1 cellular context compared by ENCODE assay signal in the genomic region with DNA sequence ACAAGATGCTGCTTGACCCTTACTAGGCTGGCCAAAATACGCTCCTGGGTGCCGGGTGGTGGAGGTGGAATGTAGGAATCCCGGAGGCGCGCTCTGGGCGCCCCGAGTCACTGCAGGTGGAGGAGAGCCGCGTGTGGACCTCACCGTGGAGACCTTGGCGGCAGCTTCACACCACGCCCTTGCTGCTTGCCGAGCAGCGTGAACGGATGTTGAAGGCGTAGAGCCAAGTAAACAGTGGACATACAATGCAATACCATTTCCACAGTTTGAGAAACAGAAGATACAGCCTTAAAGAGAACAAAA.
TF ChIP-seq lines count a peak whose summit lies in the region.

No MANE protein-coding gene starts in this region.

TF ChIP-seq in K562, 482 proteins besides CTCF, POLR2A, EP300 and RAD21 (continued from another document):
- TF ChIP-seq TRIM28 (IDR thresholded peaks at IDR 0.05): no peak
- TF ChIP-seq ZNF280A (IDR thresholded peaks at IDR 0.05; ENCODE audit: low read depth, partially characterized antibody): no peak
- TF ChIP-seq, protein P1, sequence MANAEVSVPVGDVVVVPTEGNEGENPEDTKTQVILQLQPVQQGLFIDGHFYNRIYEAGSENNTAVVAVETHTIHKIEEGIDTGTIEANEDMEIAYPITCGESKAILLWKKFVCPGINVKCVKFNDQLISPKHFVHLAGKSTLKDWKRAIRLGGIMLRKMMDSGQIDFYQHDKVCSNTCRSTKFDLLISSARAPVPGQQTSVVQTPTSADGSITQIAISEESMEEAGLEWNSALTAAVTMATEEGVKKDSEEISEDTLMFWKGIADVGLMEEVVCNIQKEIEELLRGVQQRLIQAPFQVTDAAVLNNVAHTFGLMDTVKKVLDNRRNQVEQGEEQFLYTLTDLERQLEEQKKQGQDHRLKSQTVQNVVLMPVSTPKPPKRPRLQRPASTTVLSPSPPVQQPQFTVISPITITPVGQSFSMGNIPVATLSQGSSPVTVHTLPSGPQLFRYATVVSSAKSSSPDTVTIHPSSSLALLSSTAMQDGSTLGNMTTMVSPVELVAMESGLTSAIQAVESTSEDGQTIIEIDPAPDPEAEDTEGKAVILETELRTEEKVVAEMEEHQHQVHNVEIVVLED (CRISPR knock-in tag; IDR thresholded peaks at IDR 0.05): no peak
- no peak for TF ChIP-seq BRD9 (IDR thresholded peaks at IDR 0.05; ENCODE audit: low read depth, partially characterized antibody)
- no peak for TF ChIP-seq HNRNPL (IDR thresholded peaks at IDR 0.05; ENCODE audit: low read depth, low read length)
- TF ChIP-seq C11orf30 (IDR thresholded peaks at IDR 0.05; ENCODE audit: low read depth): no peak
- no peak for TF ChIP-seq HNRNPK (IDR thresholded peaks at IDR 0.05; ENCODE audit: low read depth, low read length, poor library complexity, severe bottlenecking)
- TF ChIP-seq ZNF12 (CRISPR knock-in tag; IDR thresholded peaks at IDR 0.05): no peak
- no peak for TF ChIP-seq ZNF134 (CRISPR knock-in tag; conservative IDR thresholded peaks at IDR 0.05)
- TF ChIP-seq STAG1 (CRISPR knock-in tag; IDR thresholded peaks at IDR 0.05; ENCODE audit: borderline replicate concordance): no peak
- TF ChIP-seq CHD2 (IDR thresholded peaks at IDR 0.05; ENCODE audit: low read depth, low read length): no peak
- peak; percentile 5 for TF ChIP-seq TBP (optimal IDR thresholded peaks at IDR 0.05; ENCODE audit: low read depth, low read length)
- TF ChIP-seq RB1 (IDR thresholded peaks at IDR 0.05; ENCODE audit: low read depth): 0 out of 2 replicates have a peak, but pooled peaks have one; percentile 3
- TF ChIP-seq ARID1B (IDR thresholded peaks at IDR 0.05): no peak
- no peak for TF ChIP-seq MCM2 (IDR thresholded peaks at IDR 0.05; ENCODE audit: low read depth)
- no peak for TF ChIP-seq RBFOX2 (IDR thresholded peaks at IDR 0.05; ENCODE audit: low read depth, low read length)
- no peak for TF ChIP-seq ZSCAN32 (CRISPR knock-in tag; IDR thresholded peaks at IDR 0.05)
- TF ChIP-seq ARNT (IDR thresholded peaks at IDR 0.05): 0 out of 4 replicates have a peak, but pooled peaks of 1 of the 2 experiments have one; percentile 29
- no peak for TF ChIP-seq ELF1 (tag; IDR thresholded peaks at IDR 0.05)
- no peak for TF ChIP-seq ZBTB17 (CRISPR knock-in tag; IDR thresholded peaks at IDR 0.05)
- TF ChIP-seq, protein P2, sequence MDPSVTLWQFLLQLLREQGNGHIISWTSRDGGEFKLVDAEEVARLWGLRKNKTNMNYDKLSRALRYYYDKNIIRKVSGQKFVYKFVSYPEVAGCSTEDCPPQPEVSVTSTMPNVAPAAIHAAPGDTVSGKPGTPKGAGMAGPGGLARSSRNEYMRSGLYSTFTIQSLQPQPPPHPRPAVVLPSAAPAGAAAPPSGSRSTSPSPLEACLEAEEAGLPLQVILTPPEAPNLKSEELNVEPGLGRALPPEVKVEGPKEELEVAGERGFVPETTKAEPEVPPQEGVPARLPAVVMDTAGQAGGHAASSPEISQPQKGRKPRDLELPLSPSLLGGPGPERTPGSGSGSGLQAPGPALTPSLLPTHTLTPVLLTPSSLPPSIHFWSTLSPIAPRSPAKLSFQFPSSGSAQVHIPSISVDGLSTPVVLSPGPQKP (CRISPR knock-in tag; IDR thresholded peaks at IDR 0.05): no peak
- TF ChIP-seq MBD1 (CRISPR knock-in tag; IDR thresholded peaks at IDR 0.05): no peak
- no peak; the same call in 1 of the 2 replicates for TF ChIP-seq TEAD4 (IDR thresholded peaks at IDR 0.05; ENCODE audit: low read length)
- TF ChIP-seq TEAD4 (CRISPR knock-in tag; IDR thresholded peaks at IDR 0.05; ENCODE audit: borderline replicate concordance): no peak
- no peak for TF ChIP-seq SUPT5H (IDR thresholded peaks at IDR 0.05)
- no peak for TF ChIP-seq BACH1 (tag; IDR thresholded peaks at IDR 0.05)
- TF ChIP-seq MYC (IDR thresholded peaks at IDR 0.05; ENCODE audit: low read depth, low read length): peak; percentile 51
- TF ChIP-seq MYC (CRISPR knock-in tag; IDR thresholded peaks at IDR 0.05; ENCODE audit: borderline replicate concordance, low read depth): no peak
- no peak for TF ChIP-seq ELF4 (CRISPR knock-in tag; IDR thresholded peaks at IDR 0.05)
- no peak for TF ChIP-seq MEIS2 (IDR thresholded peaks at IDR 0.05; ENCODE audit: partially characterized antibody)
